ENCODE assay signal across 12 cellular contexts in the genomic region with DNA sequence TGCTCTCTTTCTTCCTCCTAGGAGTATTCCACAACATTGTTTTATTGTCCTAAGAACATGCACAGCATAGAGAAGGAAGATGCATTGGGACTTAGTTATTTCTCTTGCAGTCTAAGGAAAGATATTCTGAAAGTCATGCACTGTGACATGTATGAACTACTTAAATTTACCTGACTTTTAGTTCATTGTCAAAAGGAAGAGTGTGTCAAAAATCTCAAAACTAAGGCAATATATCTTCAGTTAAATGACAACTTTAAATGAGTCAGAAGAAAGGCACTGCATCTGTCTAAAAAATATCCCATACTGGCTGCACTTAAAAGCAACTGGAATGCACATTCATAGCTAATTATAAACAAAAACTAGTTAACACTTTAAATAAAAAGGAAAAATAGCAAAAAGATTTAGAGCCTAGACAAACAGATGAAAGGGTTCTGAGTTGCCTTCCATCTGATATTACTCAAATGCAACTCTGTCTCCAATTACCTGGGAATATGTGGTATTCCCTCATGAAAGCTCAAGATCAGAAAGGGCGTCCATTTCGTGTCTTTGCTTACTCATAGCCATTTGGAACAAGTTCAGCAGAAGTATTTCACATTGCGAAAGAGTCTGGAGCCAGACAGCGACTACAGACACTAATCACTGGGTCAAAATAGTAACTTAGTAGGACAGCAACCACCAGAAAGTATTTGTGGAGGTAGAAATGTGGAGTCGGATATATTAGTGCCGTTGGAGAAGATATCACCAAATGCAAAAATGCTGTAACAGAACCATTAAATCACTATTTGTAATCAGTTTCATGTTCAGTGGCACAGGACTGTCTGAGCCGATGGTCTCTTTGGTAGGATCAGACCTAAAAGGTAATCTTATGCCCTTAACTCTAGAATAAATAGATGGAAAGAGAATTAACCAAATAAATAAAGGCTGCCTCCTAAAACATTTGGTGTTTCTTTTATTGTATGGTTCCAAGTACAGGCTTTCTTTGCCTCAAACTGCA.
A peak's percentile ranks its signal among the peaks of the same experiment; 100 is the strongest.
DNase-seq lines count a peak whose midpoint lies in the region; ATAC-seq and TF ChIP-seq lines count a peak whose summit lies in the region.
"Had no signal": no experiment of that assay in that cellular context is flagged by ENCODE, and none has a peak within 500 bp of the region (broad histone marks: within the 10 kb centered on the region; RNA-seq: fewer than 3 reads in every experiment).

No MANE protein-coding gene starts in this region.

- peak overlapping the region; percentile 55 for H3K27ac ChIP-seq in SJSA1

- DNase-seq in GM04504 (ENCODE audit: low read depth) (peak; percentile 85), SJSA1 (ENCODE audit: low read depth in 1 of 2, low spot score in 2 of 2) (peak in 1 of 2 experiments; percentile 61), fibroblast of villous mesenchyme (ENCODE audit: low read depth) (peak; percentile 85), smooth muscle cell of the brain vasculature (ENCODE audit: low read depth, low spot score) (peak; percentile 28)
- no peak for DNase-seq in stimulated activated CD4-positive, alpha-beta T cell treated with anti-CD3 and anti-CD28 coated beads, Interleukin-1b, Interleukin-23, amount 100 ng/mL, for 48 hours
- DNase-seq: activated naive CD8-positive, alpha-beta T cell treated with anti-CD3 and anti-CD28 coated beads, Interleukin-2, amount 50 U/mL, for 24 hours; DMS79 treated with DMSO at 0.1 percent for 48 hours; effector memory CD8-positive, alpha-beta T cell; NCI-H1930; T-helper 17 cell had no signal

- peaks cover 4% of the 10 kb centered on the region; the same call in 1 of the 2 replicates for H3K9me3 ChIP-seq in SJSA1 (replicated peaks)

- ATAC-seq in GM18861 (IDR thresholded peaks at IDR 0.05; ENCODE audit: unreplicated experiment) = no peak
- no peak for ATAC-seq in GM18517 (IDR thresholded peaks at IDR 0.05; ENCODE audit: unreplicated experiment)
- ATAC-seq: activated naive CD8-positive, alpha-beta T cell treated with anti-CD3 and anti-CD28 coated beads, Interleukin-2, amount 50 U/mL, for 24 hours; effector memory CD8-positive, alpha-beta T cell; T-helper 17 cell had no signal

- no peak for TF ChIP-seq CTCF in fibroblast of villous mesenchyme (IDR thresholded peaks at IDR 0.05; ENCODE audit: insufficient read depth, low read depth, low read length)

- peaks cover 18% of the 10 kb centered on the region for H3K4me1 ChIP-seq in SJSA1 (replicated peaks)

- no peak overlapping the region for H3K4me3 ChIP-seq in SJSA1
- no peak overlapping the region for H3K4me3 ChIP-seq in fibroblast of villous mesenchyme (ENCODE audit: low read depth, low read length)

- H3K27me3 ChIP-seq in SJSA1 (replicated peaks) = no peaks in the 10 kb centered on the region

- H3K36me3 ChIP-seq in SJSA1 = peaks cover 7% of the 10 kb centered on the region
